ENCODE assay signal across 8 cellular contexts in genomic region chr9:121059998-121060636, GRCh38. TPM values are rescaled to one million over a fixed set of nuclear protein-coding genes. Genes with fewer than 3 reads are reported as not detected.
A peak's percentile ranks its signal among the peaks of the same experiment; 100 is the strongest.
DNase-seq lines count a peak whose midpoint lies in the region; ATAC-seq, FAIRE-seq and TF ChIP-seq lines count a peak whose summit lies in the region.

No MANE protein-coding gene starts in this region.

- no peaks in the 10 kb centered on the region for H3K79me1 ChIP-seq in mesenchymal stem cell (replicated peaks; ENCODE audit: low read length, poor library complexity, severe bottlenecking)

- H3K4me1 ChIP-seq in KMS-11 (ENCODE audit: low read depth, poor library complexity, severe bottlenecking): no peaks in the 10 kb centered on the region
- no peaks in the 10 kb centered on the region for H3K4me1 ChIP-seq in mesenchymal stem cell (ENCODE audit: control insufficient read depth, insufficient read depth, low read depth, low read length)

- no peak overlapping the region for H3K4me2 ChIP-seq in KMS-11
- no peak overlapping the region for H3K4me2 ChIP-seq in mesenchymal stem cell (ENCODE audit: low read length, poor library complexity, severe bottlenecking)

- H3K4ac ChIP-seq in mesenchymal stem cell (ENCODE audit: low read depth in 1 of 2, low read length in 2 of 2): no peak overlapping the region

- no peak overlapping the region for H3K27ac ChIP-seq in KMS-11
- no peak overlapping the region for H3K27ac ChIP-seq in mesenchymal stem cell (ENCODE audit: low read length, poor library complexity, severe bottlenecking)

- no peak overlapping the region for H2BK5ac ChIP-seq in mesenchymal stem cell (ENCODE audit: low read depth, low read length, poor library complexity, severe bottlenecking)

- H2AFZ ChIP-seq in KMS-11 (ENCODE audit: low read depth): peak overlapping the region; percentile 23; the same call in 1 of the 2 replicates
- H2AFZ ChIP-seq in mesenchymal stem cell (ENCODE audit: low read depth, low read length): no peak overlapping the region

- no peak overlapping the region for H2AK5ac ChIP-seq in mesenchymal stem cell (ENCODE audit: low read length, severe bottlenecking)

- H4K8ac ChIP-seq in mesenchymal stem cell (ENCODE audit: low read length): no peak overlapping the region

- 4% methylated on average over 4 of the region's 6 CpGs for WGBS in mesenchymal stem cell

- H4K20me1 ChIP-seq in KMS-11 (ENCODE audit: insufficient read depth): no peaks in the 10 kb centered on the region

- no peak overlapping the region for H3K18ac ChIP-seq in mesenchymal stem cell (ENCODE audit: low read depth in 1 of 2, low read length in 2 of 2)

- H3K36me3 ChIP-seq in KMS-11 (ENCODE audit: insufficient read depth) (no peaks in the 10 kb centered on the region), mesenchymal stem cell (ENCODE audit: control insufficient read depth in 1 of 2, insufficient read depth in 2 of 2, low read depth in 1 of 2, low read length in 2 of 2) (no peaks in the 10 kb centered on the region)

- no peak overlapping the region for H2BK15ac ChIP-seq in mesenchymal stem cell (ENCODE audit: low read depth, poor library complexity, severe bottlenecking)

- H3K23ac ChIP-seq in mesenchymal stem cell (ENCODE audit: low read length in 2 of 2): no peak overlapping the region

- no peaks in the 10 kb centered on the region for H3K79me2 ChIP-seq in KMS-11 (ENCODE audit: insufficient read depth, low read depth)

- peak; percentile 88 for TF ChIP-seq CTCF in KMS-11 (conservative IDR thresholded peaks at IDR 0.05; ENCODE audit: low read depth, low read length)

- peaks cover 10% of the 10 kb centered on the region for H3K9me3 ChIP-seq in mesenchymal stem cell (ENCODE audit: control insufficient read depth, low read length)

- no peak overlapping the region for H3K14ac ChIP-seq in mesenchymal stem cell (ENCODE audit: low read length in 2 of 2)

- ATAC-seq in HG02885 (IDR thresholded peaks at IDR 0.05; ENCODE audit: poor library complexity, unreplicated experiment) (no peak), GM21528 (IDR thresholded peaks at IDR 0.05; ENCODE audit: low FRiP score, unreplicated experiment) (no peak)

- H3K9ac ChIP-seq in KMS-11 (no peak overlapping the region), mesenchymal stem cell (ENCODE audit: low read length) (peak overlapping the region; percentile 68)

- peak; percentile 62 for FAIRE-seq in RCC 7860 (lab: Jason Lieb, UNC)

- H3K27me3 ChIP-seq in KMS-11 (ENCODE audit: insufficient read depth, low read depth): no peaks in the 10 kb centered on the region
- no peaks in the 10 kb centered on the region for H3K27me3 ChIP-seq in mesenchymal stem cell (ENCODE audit: control insufficient read depth in 1 of 2, insufficient read depth in 1 of 2, low read length in 2 of 2)

- peak; percentile 31 for DNase-seq in activated CD4-positive, alpha-beta T cell treated with anti-CD3 and anti-CD28 coated beads for 48 hours
- DNase-seq in activated CD4-positive, alpha-beta T cell treated with anti-CD3 and anti-CD28 coated beads, Interleukin-2, amount 50 U/mL, for 1 hour: no peak
- no peak for DNase-seq in RCC 7860 (ENCODE audit: low spot score)
- peak; percentile 51 to 76 for DNase-seq in dermis microvascular lymphatic vessel endothelial cell (ENCODE audit: low read depth in 2 of 2)
- DNase-seq in mesenchymal stem cell: peak; percentile 71

- H2BK120ac ChIP-seq in mesenchymal stem cell (ENCODE audit: low read depth, low read length): no peak overlapping the region

- no peak overlapping the region for H3K4me3 ChIP-seq in KMS-11 (IDR thresholded peaks at IDR 0.05; ENCODE audit: insufficient read depth, low read depth, low read length)
- H3K4me3 ChIP-seq in mesenchymal stem cell (ENCODE audit: insufficient read depth in 1 of 2, low read depth in 1 of 2, low read length in 2 of 2): peak overlapping the region in 1 of 2 experiments; percentile 20

- H2BK12ac ChIP-seq in mesenchymal stem cell (ENCODE audit: low read length in 2 of 2): no peak overlapping the region

- H4K91ac ChIP-seq in mesenchymal stem cell (ENCODE audit: low read length): no peak overlapping the region

RNA-seq across cellular contexts. Expression of gene C5, which starts 10.0 kb away (rescaled TPM):
- 1.5 and 1.6 TPM in 2 replicates for total RNA-seq in dermis microvascular lymphatic vessel endothelial cell
- polyA plus RNA-seq in mesenchymal stem cell (2013, experiment 1 of 2): 0.21 TPM
- 0.33 TPM for polyA plus RNA-seq in mesenchymal stem cell (2013, experiment 2 of 2)

RNA-seq across cellular contexts. Expression of gene CNTRL, which starts 14.6 kb away (rescaled TPM):
- total RNA-seq in dermis microvascular lymphatic vessel endothelial cell: 6.2 and 8.1 TPM in 2 replicates
- 2.8 TPM for polyA plus RNA-seq in mesenchymal stem cell (2013, experiment 1 of 2)
- polyA plus RNA-seq in mesenchymal stem cell (2013, experiment 2 of 2): 2.9 TPM

Comparison
In these comparisons a context has a peak if more than half of its experiments do, and no peak if none do; other contexts are left out.
1. DNase-seq: peak in activated CD4-positive, alpha-beta T cell treated with anti-CD3 and anti-CD28 coated beads for 48 hours (single experiment), dermis microvascular lymphatic vessel endothelial cell (2 of 2) and mesenchymal stem cell (single experiment); none in activated CD4-positive, alpha-beta T cell treated with anti-CD3 and anti-CD28 coated beads, Interleukin-2, amount 50 U/mL, for 1 hour (single experiment) and RCC 7860 (single experiment).